29 cellular contexts compared by ENCODE assay signal in genomic region chr1:16213013-16213412, GRCh38. TPM values are rescaled to one million over a fixed set of nuclear protein-coding genes. Genes with fewer than 3 reads are reported as not detected.
DNase-seq lines count a peak whose midpoint lies in the region; TF ChIP-seq lines count a peak whose summit lies in the region.
"Had no signal": no experiment of that assay in that cellular context is flagged by ENCODE, and none has a peak within 500 bp of the region (broad histone marks: within the 10 kb centered on the region; RNA-seq: fewer than 3 reads in every experiment).

No MANE protein-coding gene starts in this region.

- H3K27me3 Mint-ChIP-seq in nephron (ENCODE audit: low read depth) (peaks cover 13% of the 10 kb centered on the region), type B pancreatic cell (peaks cover 10% of the 10 kb centered on the region)

- H3K27ac ChIP-seq in esophagus (ENCODE audit: low read depth in 2 of 2, low read length in 1 of 2) = peak overlapping the region; percentile 11 to 66
- H3K27ac ChIP-seq: 22Rv1, heart left ventricle, RWPE1, sigmoid colon, upper lobe of right lung, VCaP had no signal

- CTCF ChIA-PET in HEK293T (lab: Yijun Ruan, JAX) = no interaction called here

- WGBS in esophagus, 2 donors = 46 to 66% methylated on average over 3 of the region's 3 CpGs

- H3K27me3 ChIP-seq in esophagus (ENCODE audit: control insufficient read depth in 1 of 2, insufficient read depth in 2 of 2, low read length in 2 of 2) = no peaks in the 10 kb centered on the region
- H3K27me3 ChIP-seq: heart left ventricle, sigmoid colon, upper lobe of right lung had no signal

- H3K36me3 ChIP-seq in esophagus (ENCODE audit: control insufficient read depth in 2 of 2, insufficient read depth in 2 of 2, low read length in 1 of 2) = no peaks in the 10 kb centered on the region
- H3K36me3 ChIP-seq: heart left ventricle, prostate gland, sigmoid colon, upper lobe of right lung had no signal

- POLR2A ChIA-PET in HEK293T (lab: Yijun Ruan, JAX) = no interaction called here

- H3K4me1 ChIP-seq in esophagus (ENCODE audit: control insufficient read depth in 2 of 2, insufficient read depth in 2 of 2, low read length in 1 of 2) = peaks cover 9 to 30% of the 10 kb centered on the region in 2 donors
- H3K4me1 ChIP-seq: prostate gland had no signal

- DNase-seq in DMS53 (lab: John Stamatoyannopoulos, UW) (peak; percentile 61), DMS53 treated with DMSO at 0.1 percent for 48 hours (lab: John Stamatoyannopoulos, UW; ENCODE audit: unreplicated experiment) (no peak), type B pancreatic cell (ENCODE audit: extremely low spot score, unreplicated experiment) (no peak), HEK293T (ENCODE audit: extremely low spot score) (no peak), middle frontal gyrus (ENCODE audit: extremely low spot score, low spot score) (no peak)
- DNase-seq in stimulated activated CD8-positive, alpha-beta memory T cell treated with anti-CD3 and anti-CD28 coated beads, Interleukin-4, amount 100 ng/mL, for 48 hours = no peak
- DNase-seq: activated CD4-positive, alpha-beta T cell treated with anti-CD3 and anti-CD28 coated beads, Interleukin-2, amount 10 ng/mL, durations not matched to agents 24 days and 14 days; activated T-cell treated with anti-CD3 and anti-CD28 coated beads, Interleukin-2, amount 50 U/mL, for 48 hours; central memory CD4-positive, alpha-beta T cell; foreskin melanocyte; left cardiac atrium; NCI-H1694 treated with DMSO at 0.1 percent for 48 hours; NCI-H2171; NCI-H524 treated with DMSO at 0.1 percent for 48 hours; OCI-M1; sigmoid colon; stimulated activated CD4-positive, alpha-beta T cell treated with anti-CD3 and anti-CD28 coated beads, Interleukin-12 subunit alpha, Interleukin-12 subunit beta, amount 100 ng/mL, for 4 hours; stimulated activated CD4-positive, alpha-beta T cell treated with anti-CD3 and anti-CD28 coated beads, Interleukin-2, amount 100 ng/mL, for 48 hours; T1000 had no signal

- H3K4me1 Mint-ChIP-seq in nephron (peaks cover 24% of the 10 kb centered on the region), type B pancreatic cell (ENCODE audit: unreplicated experiment) (peaks cover 41% of the 10 kb centered on the region)

- peak overlapping the region in 2 of 3 experiments; percentile 30 to 67 for H3K27ac Mint-ChIP-seq in nephron
- H3K27ac Mint-ChIP-seq in type B pancreatic cell = peak overlapping the region; percentile 36
- H3K27ac Mint-ChIP-seq: activated CD4-positive, alpha-beta T cell treated with anti-CD3 and anti-CD28 coated beads, Interleukin-2, amount 10 ng/mL, durations not matched to agents 24 days and 14 days; dendritic cell treated with granulocyte-macrophage colony-stimulating factor and Interleukin-4, amounts not matched to agents 40 ng/mL and 50 ng/mL, for 4 days had no signal

- H3K4me3 ChIP-seq in esophagus (ENCODE audit: low read depth in 1 of 2, low read length in 2 of 2) = no peak overlapping the region
- H3K4me3 ChIP-seq: heart left ventricle, sigmoid colon had no signal

- TF ChIP-seq CTCF in nephron (IDR thresholded peaks at IDR 0.05; ENCODE audit: unreplicated experiment in 3 of 3) = no peak
- TF ChIP-seq CTCF in type B pancreatic cell (conservative IDR thresholded peaks at IDR 0.05) = no peak

- H3K9me3 Mint-ChIP-seq in nephron (no peaks in the 10 kb centered on the region), type B pancreatic cell (no peaks in the 10 kb centered on the region)
- H3K9me3 Mint-ChIP-seq: activated CD4-positive, alpha-beta T cell treated with anti-CD3 and anti-CD28 coated beads, Interleukin-2, amount 10 ng/mL, durations not matched to agents 24 days and 14 days; dendritic cell treated with granulocyte-macrophage colony-stimulating factor and Interleukin-4, amounts not matched to agents 40 ng/mL and 50 ng/mL, for 4 days; neural crest cell had no signal

- no peaks in the 10 kb centered on the region for H3K9me3 ChIP-seq in esophagus (ENCODE audit: control insufficient read depth in 2 of 2, insufficient read depth in 1 of 2, low read depth in 1 of 2, low read length in 1 of 2)
- H3K9me3 ChIP-seq: heart left ventricle, prostate gland, sigmoid colon, upper lobe of right lung had no signal

- H3K4me3 Mint-ChIP-seq in nephron (peak overlapping the region in 1 of 3 experiments; percentile 28), type B pancreatic cell (no peak overlapping the region)
- H3K4me3 Mint-ChIP-seq: activated CD4-positive, alpha-beta T cell treated with anti-CD3 and anti-CD28 coated beads, Interleukin-2, amount 10 ng/mL, durations not matched to agents 24 days and 14 days; dendritic cell treated with granulocyte-macrophage colony-stimulating factor and Interleukin-4, amounts not matched to agents 40 ng/mL and 50 ng/mL, for 4 days; neural crest cell had no signal

- H3K36me3 Mint-ChIP-seq in nephron (ENCODE audit: low read depth) (no peaks in the 10 kb centered on the region), type B pancreatic cell (no peaks in the 10 kb centered on the region)

TF ChIP-seq in HEK293T, 16 proteins besides CTCF, POLR2A, EP300 and RAD21:
- TF ChIP-seq SUZ12 (IDR thresholded peaks at IDR 0.05) (no peak), FOXA1 (IDR thresholded peaks at IDR 0.05) (no peak), LEF1 (IDR thresholded peaks at IDR 0.05; ENCODE audit: borderline replicate concordance) (no peak)

RNA-seq across cellular contexts. Expression of gene ARHGEF19, which starts 0.6 kb away (rescaled TPM):
- 10 to 100 TPM; 20.1 to 31.1 TPM for polyA plus RNA-seq in esophagus
- total RNA-seq in type B pancreatic cell (ENCODE audit: low replicate concordance) = 20.2 and 29.5 TPM in 2 replicates

RNA-seq across cellular contexts. Expression of gene CPLANE2, which starts 24.0 kb away (rescaled TPM):
- polyA plus RNA-seq in esophagus = 1 to 10 TPM; 3.2 to 4.1 TPM
- total RNA-seq in type B pancreatic cell (ENCODE audit: low replicate concordance) = 11.1 and 12.9 TPM in 2 replicates

RNA-seq across cellular contexts. Expression of gene EPHA2, which starts 57.1 kb away (rescaled TPM):
- 100 to 1,000 TPM; 111 to 133 TPM for polyA plus RNA-seq in esophagus
- total RNA-seq in type B pancreatic cell (ENCODE audit: low replicate concordance) = 40.3 and 77.9 TPM in 2 replicates
- total RNA-seq: activated CD4-positive, alpha-beta T cell treated with anti-CD3 and anti-CD28 coated beads, Interleukin-2, amount 10 ng/mL, durations not matched to agents 24 days and 14 days had no signal
